ENCODE assay signal across 8 cellular contexts in the genomic region with DNA sequence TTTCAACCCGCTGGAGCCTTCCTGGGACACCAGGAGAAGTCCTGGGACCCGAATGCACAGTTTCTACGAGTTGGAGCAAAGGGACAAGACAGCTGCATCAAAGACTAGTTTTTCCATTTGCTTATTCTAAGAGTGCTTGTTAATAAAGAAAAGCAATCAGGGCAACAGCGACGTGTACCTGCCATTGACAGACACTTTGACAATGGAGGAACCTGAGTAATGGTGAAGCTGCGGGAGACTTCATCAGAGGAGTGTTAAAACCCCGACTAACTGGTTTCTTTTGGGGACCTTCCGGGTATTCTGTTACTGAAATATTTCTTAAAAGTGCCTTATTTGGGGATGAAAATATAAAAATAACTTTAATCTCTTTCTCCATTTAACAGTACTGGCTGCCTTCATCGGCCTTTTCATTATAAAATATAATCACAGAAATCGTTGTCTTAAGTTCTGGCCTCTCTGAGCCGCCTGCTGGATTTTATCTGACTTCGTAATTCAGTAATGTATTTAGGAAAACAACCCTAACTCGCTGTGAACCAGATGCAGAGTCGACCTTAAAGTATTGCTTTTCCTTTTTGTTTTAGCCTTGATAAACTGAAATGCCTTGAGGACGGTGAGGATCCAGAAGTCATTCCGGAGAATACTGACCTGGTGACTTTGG. TPM values are rescaled to one million over a fixed set of nuclear protein-coding genes. Genes with fewer than 3 reads are reported as not detected.
DNase-seq lines count a peak whose midpoint lies in the region; ATAC-seq and TF ChIP-seq lines count a peak whose summit lies in the region.

No MANE protein-coding gene starts in this region.

- peak overlapping the region in 1 of 2 experiments; percentile 38 for H3K4ac ChIP-seq in mesenchymal stem cell (ENCODE audit: low read depth in 1 of 2, low read length in 2 of 2)

- CTCF ChIA-PET in activated CD8-positive, alpha-beta memory T cell treated with anti-CD3 and anti-CD28 coated beads, Interleukin-2, amount 10 ng/mL, durations not matched to agents 7 days and 5 days (lab: Charles Lee), result interaction anchor here (0.7 to 1.6 kb wide), 6 partner anchors 88 to 146 kb away, joined by 3 to 5 read pairs (median 4); a partner anchor contains a TSS

- H4K91ac ChIP-seq in mesenchymal stem cell (ENCODE audit: low read length), result no peak overlapping the region

- peaks cover 12 to 31% of the 10 kb centered on the region in 2 experiments for H3K36me3 ChIP-seq in mesenchymal stem cell (ENCODE audit: control insufficient read depth in 1 of 2, insufficient read depth in 2 of 2, low read depth in 1 of 2, low read length in 2 of 2)

- H3K18ac ChIP-seq in mesenchymal stem cell (ENCODE audit: low read depth in 1 of 2, low read length in 2 of 2), result peak overlapping the region in 1 of 2 experiments; percentile 47

- H3K4me1 Mint-ChIP-seq in activated CD8-positive, alpha-beta memory T cell treated with anti-CD3 and anti-CD28 coated beads, Interleukin-2, amount 10 ng/mL, durations not matched to agents 7 days and 5 days, result peaks cover 30% of the 10 kb centered on the region
- peaks cover 58% of the 10 kb centered on the region for H3K4me1 Mint-ChIP-seq in chondrocyte (ENCODE audit: low read depth)

- peak overlapping the region; percentile 94 for H3K9ac ChIP-seq in mesenchymal stem cell (ENCODE audit: low read length)

- TF ChIP-seq CTCF in chondrocyte (IDR thresholded peaks at IDR 0.05), result peak; percentile 80

- peaks cover 7% of the 10 kb centered on the region for H3K4me1 ChIP-seq in mesenchymal stem cell (ENCODE audit: control insufficient read depth, insufficient read depth, low read depth, low read length)

- no peak overlapping the region for H4K8ac ChIP-seq in mesenchymal stem cell (ENCODE audit: low read length)

- H2BK5ac ChIP-seq in mesenchymal stem cell (ENCODE audit: low read depth, low read length, poor library complexity, severe bottlenecking), result no peak overlapping the region

- H2BK15ac ChIP-seq in mesenchymal stem cell (ENCODE audit: low read depth, poor library complexity, severe bottlenecking), result no peak overlapping the region

- H3K14ac ChIP-seq in mesenchymal stem cell (ENCODE audit: low read length in 2 of 2), result no peak overlapping the region

- 2% methylated on average over 11 of the region's 16 CpGs for WGBS in mesenchymal stem cell

- peak overlapping the region; percentile 94 for H3K4me3 Mint-ChIP-seq in activated CD8-positive, alpha-beta memory T cell treated with anti-CD3 and anti-CD28 coated beads, Interleukin-2, amount 10 ng/mL, durations not matched to agents 7 days and 5 days
- peak overlapping the region; percentile 93 for H3K4me3 Mint-ChIP-seq in chondrocyte (ENCODE audit: unreplicated experiment)

- H3K27me3 Mint-ChIP-seq in activated CD8-positive, alpha-beta memory T cell treated with anti-CD3 and anti-CD28 coated beads, Interleukin-2, amount 10 ng/mL, durations not matched to agents 7 days and 5 days, result peaks cover 6% of the 10 kb centered on the region
- no peaks in the 10 kb centered on the region for H3K27me3 Mint-ChIP-seq in chondrocyte (ENCODE audit: low read depth)

- no peak overlapping the region for H2AK5ac ChIP-seq in mesenchymal stem cell (ENCODE audit: low read length, severe bottlenecking)

- H2BK120ac ChIP-seq in mesenchymal stem cell (ENCODE audit: low read depth, low read length), result peak overlapping the region; percentile 64

- no peak overlapping the region for H3K23ac ChIP-seq in mesenchymal stem cell (ENCODE audit: low read length in 2 of 2)

- H3K9me3 Mint-ChIP-seq in activated CD8-positive, alpha-beta memory T cell treated with anti-CD3 and anti-CD28 coated beads, Interleukin-2, amount 10 ng/mL, durations not matched to agents 7 days and 5 days (ENCODE audit: low read depth), result no peaks in the 10 kb centered on the region
- no peaks in the 10 kb centered on the region for H3K9me3 Mint-ChIP-seq in chondrocyte (ENCODE audit: low read depth)

- H3K9me3 ChIP-seq in mesenchymal stem cell (ENCODE audit: control insufficient read depth, low read length), result no peaks in the 10 kb centered on the region

- H3K4me2 ChIP-seq in mesenchymal stem cell (ENCODE audit: low read length, poor library complexity, severe bottlenecking), result peak overlapping the region; percentile 31

- no peaks in the 10 kb centered on the region for H3K27me3 ChIP-seq in mesenchymal stem cell (ENCODE audit: control insufficient read depth in 1 of 2, insufficient read depth in 1 of 2, low read length in 2 of 2)

- no peak for ATAC-seq in activated CD8-positive, alpha-beta memory T cell treated with anti-CD3 and anti-CD28 coated beads, Interleukin-2, amount 10 ng/mL, durations not matched to agents 7 days and 5 days
- no peak for ATAC-seq in GM19397 (IDR thresholded peaks at IDR 0.05; ENCODE audit: unreplicated experiment)
- no peak for ATAC-seq in HG02571 (IDR thresholded peaks at IDR 0.05; ENCODE audit: unreplicated experiment)

- peak overlapping the region; percentile 88 for H3K27ac Mint-ChIP-seq in activated CD8-positive, alpha-beta memory T cell treated with anti-CD3 and anti-CD28 coated beads, Interleukin-2, amount 10 ng/mL, durations not matched to agents 7 days and 5 days
- H3K27ac Mint-ChIP-seq in chondrocyte (ENCODE audit: unreplicated experiment), result peak overlapping the region; percentile 82

- peaks cover 28% of the 10 kb centered on the region for H3K36me3 Mint-ChIP-seq in activated CD8-positive, alpha-beta memory T cell treated with anti-CD3 and anti-CD28 coated beads, Interleukin-2, amount 10 ng/mL, durations not matched to agents 7 days and 5 days
- H3K36me3 Mint-ChIP-seq in chondrocyte (ENCODE audit: low read depth), result peaks cover 21% of the 10 kb centered on the region

- no peak for DNase-seq in activated CD8-positive, alpha-beta memory T cell treated with anti-CD3 and anti-CD28 coated beads, Interleukin-2, amount 10 ng/mL, durations not matched to agents 7 days and 5 days
- DNase-seq in activated CD8-positive, alpha-beta memory T cell treated with anti-CD3 and anti-CD28 coated beads, Interleukin-2, amount 50 U/mL, for 48 hours, result no peak
- DNase-seq in NCI-H748 treated with DMSO at 0.1 percent for 48 hours (lab: John Stamatoyannopoulos, UW) (peak; percentile 33), chondrocyte (ENCODE audit: low spot score) (no peak), mesenchymal stem cell (peak; percentile 47), islet precursor cell (no peak)

- H3K79me1 ChIP-seq in mesenchymal stem cell (replicated peaks; ENCODE audit: low read length, poor library complexity, severe bottlenecking), result peaks cover 3% of the 10 kb centered on the region

- H3K4me3 ChIP-seq in mesenchymal stem cell (ENCODE audit: insufficient read depth in 1 of 2, low read depth in 1 of 2, low read length in 2 of 2), result peak overlapping the region; percentile 88 to 93

- peak overlapping the region; percentile 2 for H3K27ac ChIP-seq in mesenchymal stem cell (ENCODE audit: low read length, poor library complexity, severe bottlenecking)

- H2AFZ ChIP-seq in mesenchymal stem cell (ENCODE audit: low read depth, low read length), result no peak overlapping the region

- H2BK12ac ChIP-seq in mesenchymal stem cell (ENCODE audit: low read length in 2 of 2), result no peak overlapping the region

RNA-seq across cellular contexts. Expression of a gene that starts 0.8 kb away (rescaled TPM):
- 10 to 100 TPM; 27.4 to 30.1 TPM for total RNA-seq in activated CD8-positive, alpha-beta memory T cell treated with anti-CD3 and anti-CD28 coated beads, Interleukin-2, amount 10 ng/mL, durations not matched to agents 7 days and 5 days
- 38.1 to 43.3 TPM (median 38.3 TPM) in 3 replicates for total RNA-seq in chondrocyte
- polyA plus RNA-seq in mesenchymal stem cell (2013, experiment 1 of 2), result 32.6 TPM
- 32.9 TPM for polyA plus RNA-seq in mesenchymal stem cell (2013, experiment 2 of 2)

Comparison
In these comparisons a context has a peak if more than half of its experiments do, and no peak if none do; other contexts are left out.
1. DNase-seq: peak in NCI-H748 treated with DMSO at 0.1 percent for 48 hours (single experiment) and mesenchymal stem cell (single experiment); none in activated CD8-positive, alpha-beta memory T cell treated with anti-CD3 and anti-CD28 coated beads, Interleukin-2, amount 10 ng/mL, durations not matched to agents 7 days and 5 days (single experiment), activated CD8-positive, alpha-beta memory T cell treated with anti-CD3 and anti-CD28 coated beads, Interleukin-2, amount 50 U/mL, for 48 hours (single experiment), chondrocyte (single experiment) and islet precursor cell (single experiment).